Comparison of ENCODE assay signal across 8 cellular contexts in the genomic region with DNA sequence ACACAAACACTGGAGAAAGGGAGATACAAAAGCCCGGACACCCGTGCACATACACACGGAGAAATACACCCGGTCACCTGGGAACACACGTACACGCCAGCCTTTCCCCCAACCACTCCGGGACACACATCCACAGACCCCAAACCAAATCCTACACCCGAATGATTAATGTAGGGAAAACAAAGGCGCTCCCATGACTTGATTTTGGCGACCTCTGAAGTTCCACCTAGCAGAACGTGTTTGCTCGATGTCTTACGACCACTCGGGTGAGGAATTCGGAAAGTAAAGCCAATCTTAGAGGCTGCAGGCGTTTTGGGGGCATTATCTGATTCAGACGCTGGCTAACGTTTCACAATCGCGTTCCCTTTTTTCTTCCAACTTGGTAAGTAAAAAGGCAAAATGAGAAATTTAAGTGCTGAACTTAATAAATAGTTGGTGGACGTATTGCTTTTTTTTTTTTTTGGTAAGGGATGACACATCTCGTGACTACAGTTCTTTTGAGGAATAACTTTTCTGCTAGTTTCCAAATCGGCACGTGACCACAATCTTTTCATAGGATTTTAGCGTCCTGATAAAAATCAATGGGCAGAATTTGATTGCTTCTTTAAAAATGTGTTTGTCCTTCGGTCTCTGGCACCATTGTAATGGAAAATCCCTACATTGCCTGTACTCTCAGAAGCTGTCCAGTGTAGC. TPM values are rescaled to one million over a fixed set of nuclear protein-coding genes. Genes with fewer than 3 reads are reported as not detected.
DNase-seq lines count a peak whose midpoint lies in the region; ATAC-seq and TF ChIP-seq lines count a peak whose summit lies in the region.

No MANE protein-coding gene starts in this region.

- no peaks in the 10 kb centered on the region for H3K27me3 Mint-ChIP-seq in CD8-positive, alpha-beta T cell (ENCODE audit: low read depth)
- H3K27me3 Mint-ChIP-seq in activated CD8-positive, alpha-beta T cell treated with anti-CD3 and anti-CD28 coated beads, Interleukin-2, amount 10 ng/mL, durations not matched to agents 7 days and 5 days (ENCODE audit: low read depth): no peaks in the 10 kb centered on the region

- DNase-seq in CD8-positive, alpha-beta T cell: peak in 1 of 7 experiments; percentile 2
- DNase-seq in activated CD8-positive, alpha-beta T cell treated with anti-CD3 and anti-CD28 coated beads, Interleukin-2, amount 10 ng/mL, durations not matched to agents 7 days and 5 days: no peak
- DNase-seq in right atrium auricular region (ENCODE audit: low spot score) (no peak), NCI-H2081 treated with DMSO at 0.1 percent for 48 hours (lab: John Stamatoyannopoulos, UW) (no peak)

- no peak for TF ChIP-seq CTCF in CD8-positive, alpha-beta T cell (IDR thresholded peaks at IDR 0.05)
- TF ChIP-seq CTCF in right atrium auricular region (IDR thresholded peaks at IDR 0.05): no peak

- no peaks in the 10 kb centered on the region for H3K27me3 ChIP-seq in CD8-positive, alpha-beta T cell (ENCODE audit: insufficient read depth, low read length)
- H3K27me3 ChIP-seq in right atrium auricular region (no peaks in the 10 kb centered on the region), skeletal muscle tissue (ENCODE audit: control insufficient read depth in 3 of 3, insufficient read depth in 3 of 3, low read length in 3 of 3) (peaks cover 0 to 6% (median 0%) of the 10 kb centered on the region in 3 donors)

- no peak for ATAC-seq in CD8-positive, alpha-beta T cell
- ATAC-seq in HG03045 (IDR thresholded peaks at IDR 0.05; ENCODE audit: unreplicated experiment): peak; percentile 4
- no peak for ATAC-seq in activated CD8-positive, alpha-beta T cell treated with anti-CD3 and anti-CD28 coated beads, Interleukin-2, amount 10 ng/mL, durations not matched to agents 7 days and 5 days
- ATAC-seq in GM21737 (IDR thresholded peaks at IDR 0.05; ENCODE audit: unreplicated experiment): no peak
- no peak for ATAC-seq in HG02623 (IDR thresholded peaks at IDR 0.05; ENCODE audit: unreplicated experiment)

- CTCF ChIA-PET in CD8-positive, alpha-beta T cell (lab: Charles Lee): interaction anchor here (1.3 kb wide), 1 partner anchor 19 kb away, joined by 3 read pairs; no protein-coding TSS in a partner anchor
- CTCF ChIA-PET in activated CD8-positive, alpha-beta T cell treated with anti-CD3 and anti-CD28 coated beads, Interleukin-2, amount 10 ng/mL, durations not matched to agents 7 days and 5 days (lab: Charles Lee): no interaction called here

- H3K4me1 ChIP-seq in CD8-positive, alpha-beta T cell (ENCODE audit: insufficient read depth, low read length): peaks cover 30% of the 10 kb centered on the region
- H3K4me1 ChIP-seq in right atrium auricular region (peaks cover 0 to 27% of the 10 kb centered on the region in 2 donors), skeletal muscle tissue (ENCODE audit: control insufficient read depth in 3 of 3, insufficient read depth in 3 of 3, low read length in 3 of 3) (peaks cover 10 to 21% (median 21%) of the 10 kb centered on the region in 3 donors)

- H3K27ac Mint-ChIP-seq in CD8-positive, alpha-beta T cell: peak overlapping the region; percentile 98
- peak overlapping the region; percentile 81 for H3K27ac Mint-ChIP-seq in activated CD8-positive, alpha-beta T cell treated with anti-CD3 and anti-CD28 coated beads, Interleukin-2, amount 10 ng/mL, durations not matched to agents 7 days and 5 days

- H3K36me3 ChIP-seq in CD8-positive, alpha-beta T cell (ENCODE audit: insufficient read depth, low read length): no peaks in the 10 kb centered on the region
- H3K36me3 ChIP-seq in right atrium auricular region: no peaks in the 10 kb centered on the region
- H3K36me3 ChIP-seq in skeletal muscle tissue (ENCODE audit: control insufficient read depth in 3 of 3, insufficient read depth in 3 of 3, low read length in 3 of 3): no peaks in the 10 kb centered on the region

- peak overlapping the region; percentile 88 to 90 (median 88) for H3K9ac ChIP-seq in skeletal muscle tissue (ENCODE audit: low read depth in 1 of 3, low read length in 3 of 3)

- H3K4me3 Mint-ChIP-seq in CD8-positive, alpha-beta T cell: peak overlapping the region; percentile 95
- peak overlapping the region; percentile 75 for H3K4me3 Mint-ChIP-seq in activated CD8-positive, alpha-beta T cell treated with anti-CD3 and anti-CD28 coated beads, Interleukin-2, amount 10 ng/mL, durations not matched to agents 7 days and 5 days

- peak overlapping the region; percentile 80 for H3K27ac ChIP-seq in CD8-positive, alpha-beta T cell (ENCODE audit: low read depth, low read length)
- peak overlapping the region; percentile 90 to 97 for H3K27ac ChIP-seq in right atrium auricular region
- peak overlapping the region; percentile 91 for H3K27ac ChIP-seq in skeletal muscle tissue (ENCODE audit: low read depth, low read length)

- POLR2A ChIA-PET in CD8-positive, alpha-beta T cell (lab: Charles Lee): interaction anchor here (0.8 to 2.1 kb wide), 5 partner anchors 35 to 63 kb away, joined by 3 to 16 read pairs (median 3); partner anchors contain the start of genes OFD1 and TRAPPC2
- POLR2A ChIA-PET in activated CD8-positive, alpha-beta T cell treated with anti-CD3 and anti-CD28 coated beads, Interleukin-2, amount 10 ng/mL, durations not matched to agents 7 days and 5 days (lab: Charles Lee): interaction anchor here (1.2 to 2.4 kb wide), 3 partner anchors 20 to 340 kb away, joined by 4 to 18 read pairs (median 7); partner anchors contain the start of genes GEMIN8, OFD1 and TRAPPC2

- H3K9me3 ChIP-seq in CD8-positive, alpha-beta T cell (ENCODE audit: low read length): no peaks in the 10 kb centered on the region
- H3K9me3 ChIP-seq in right atrium auricular region (no peaks in the 10 kb centered on the region), skeletal muscle tissue (ENCODE audit: control insufficient read depth in 3 of 3, low read length in 3 of 3) (no peaks in the 10 kb centered on the region)

- H3K9me3 Mint-ChIP-seq in CD8-positive, alpha-beta T cell: no peaks in the 10 kb centered on the region
- H3K9me3 Mint-ChIP-seq in activated CD8-positive, alpha-beta T cell treated with anti-CD3 and anti-CD28 coated beads, Interleukin-2, amount 10 ng/mL, durations not matched to agents 7 days and 5 days (ENCODE audit: insufficient read depth): no peaks in the 10 kb centered on the region

- peaks cover 10% of the 10 kb centered on the region for H3K36me3 Mint-ChIP-seq in CD8-positive, alpha-beta T cell
- peaks cover 8% of the 10 kb centered on the region for H3K36me3 Mint-ChIP-seq in activated CD8-positive, alpha-beta T cell treated with anti-CD3 and anti-CD28 coated beads, Interleukin-2, amount 10 ng/mL, durations not matched to agents 7 days and 5 days (ENCODE audit: low read depth)

- peaks cover 64% of the 10 kb centered on the region for H3K4me1 Mint-ChIP-seq in CD8-positive, alpha-beta T cell (ENCODE audit: low read depth)
- H3K4me1 Mint-ChIP-seq in activated CD8-positive, alpha-beta T cell treated with anti-CD3 and anti-CD28 coated beads, Interleukin-2, amount 10 ng/mL, durations not matched to agents 7 days and 5 days (ENCODE audit: low read depth): peaks cover 53% of the 10 kb centered on the region

- intact Hi-C loops in CD8-positive, alpha-beta T cell (cut with DNase I, micrococcal nuclease): loop anchor here (1.0 to 2.0 kb wide), 4 partner anchors 31 to 340 kb away; partner anchors contain the start of genes OFD1 (in 2 of the 2), TRAPPC2 (in 2 of the 2), GEMIN8 (in 1 of the 2) and TCEANC (in 1 of the 2)

- peak overlapping the region; percentile 79 for H3K4me3 ChIP-seq in CD8-positive, alpha-beta T cell (ENCODE audit: low read depth, low read length)
- H3K4me3 ChIP-seq in right atrium auricular region (peak overlapping the region; percentile 69 to 79), skeletal muscle tissue (ENCODE audit: low read length in 3 of 3) (peak overlapping the region; percentile 85 to 88 (median 85))

RNA-seq across cellular contexts. Expression of gene RAB9A, which starts 0.7 kb away (rescaled TPM):
- total RNA-seq in CD8-positive, alpha-beta T cell: 10 to 100 TPM; 19.4 to 21.5 TPM
- 10 to 100 TPM; 10.6 to 11.2 TPM for total RNA-seq in activated CD8-positive, alpha-beta T cell treated with anti-CD3 and anti-CD28 coated beads, Interleukin-2, amount 10 ng/mL, durations not matched to agents 7 days and 5 days
- 10 to 100 TPM; 25.6 to 26.1 TPM for total RNA-seq in right atrium auricular region
- total RNA-seq in skeletal muscle tissue: 19.3 TPM

RNA-seq across cellular contexts. Expression of gene TCEANC, which starts 36.7 kb away (rescaled TPM):
- total RNA-seq in CD8-positive, alpha-beta T cell: 1 to 10 TPM; 8.2 to 9.5 TPM
- total RNA-seq in activated CD8-positive, alpha-beta T cell treated with anti-CD3 and anti-CD28 coated beads, Interleukin-2, amount 10 ng/mL, durations not matched to agents 7 days and 5 days: 1 to 10 TPM; 3.8 to 4.1 TPM
- 1 to 10 TPM; 1.4 to 3.7 TPM for total RNA-seq in right atrium auricular region
- 14.1 TPM for total RNA-seq in skeletal muscle tissue

RNA-seq across cellular contexts. Expression of gene TRAPPC2, which starts 44.8 kb away (rescaled TPM):
- 10 to 100 TPM; 20.5 to 24.6 TPM for total RNA-seq in CD8-positive, alpha-beta T cell
- total RNA-seq in activated CD8-positive, alpha-beta T cell treated with anti-CD3 and anti-CD28 coated beads, Interleukin-2, amount 10 ng/mL, durations not matched to agents 7 days and 5 days: 10 to 100 TPM; 21.6 to 23.2 TPM
- total RNA-seq in right atrium auricular region (1 to 10 TPM; 6.6 to 7.6 TPM), skeletal muscle tissue (9.9 TPM)

RNA-seq across cellular contexts. Expression of gene OFD1, which starts 44.9 kb away (rescaled TPM):
- 10 to 100 TPM; 49.2 to 56.7 TPM for total RNA-seq in CD8-positive, alpha-beta T cell
- total RNA-seq in activated CD8-positive, alpha-beta T cell treated with anti-CD3 and anti-CD28 coated beads, Interleukin-2, amount 10 ng/mL, durations not matched to agents 7 days and 5 days: 10 to 100 TPM; 29.6 to 30.4 TPM
- 1 to 10 TPM; 7.7 to 8.1 TPM for total RNA-seq in right atrium auricular region
- total RNA-seq in skeletal muscle tissue: 7.3 TPM
